Comparison of ENCODE assay signal across 12 cellular contexts in the genomic region with DNA sequence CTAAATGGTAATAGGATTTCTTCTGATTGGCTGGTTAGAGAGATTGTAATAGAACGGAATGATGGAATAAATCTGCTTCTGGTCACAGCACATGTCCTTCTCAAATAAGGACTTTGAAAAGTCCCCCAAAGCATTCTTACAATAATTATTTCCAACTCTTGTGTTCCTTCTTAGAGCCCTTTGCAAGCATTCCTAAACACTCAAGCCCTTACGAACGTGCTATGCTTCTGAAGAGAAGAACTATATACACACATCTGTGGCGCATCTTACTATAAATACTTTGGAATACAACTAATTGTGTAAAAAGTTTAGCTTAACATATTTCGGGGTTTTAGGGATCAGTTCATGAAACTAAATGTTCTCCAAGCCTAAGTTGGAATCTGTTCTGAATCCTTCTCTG. TPM values are rescaled to one million over a fixed set of nuclear protein-coding genes. Genes with fewer than 3 reads are reported as not detected.
DNase-seq lines count a peak whose midpoint lies in the region; ATAC-seq and TF ChIP-seq lines count a peak whose summit lies in the region.
"Had no signal": no experiment of that assay in that cellular context is flagged by ENCODE, and none has a peak within 500 bp of the region (broad histone marks: within the 10 kb centered on the region; RNA-seq: fewer than 3 reads in every experiment).

No MANE protein-coding gene starts in this region.

- peak; percentile 80 for DNase-seq in EH (ENCODE audit: low read depth)
- peak; percentile 62 for DNase-seq in fibroblast of villous mesenchyme (ENCODE audit: low read depth)
- DNase-seq in C1 segment of cervical spinal cord (lab: John Stamatoyannopoulos, UW) = no peak
- no peak for DNase-seq in activated effector memory CD4-positive, alpha-beta T cell treated with Interleukin-2 at 50 U/mL for 16 hours
- DNase-seq: activated CD4-positive, alpha-beta T cell treated with anti-CD3 and anti-CD28 coated beads for 1 hour; activated naive CD8-positive, alpha-beta T cell treated with anti-CD3 and anti-CD28 coated beads for 36 hours; GOT3; NCI-H1436 had no signal

- H3K27me3 ChIP-seq in skeletal muscle tissue (ENCODE audit: control insufficient read depth in 3 of 3, insufficient read depth in 3 of 3, low read length in 3 of 3) = no peaks in the 10 kb centered on the region

- no peak overlapping the region for H3K4me3 Mint-ChIP-seq in activated T-helper 17 cell treated with anti-CD3 and anti-CD28 coated beads, Interleukin-2, amount 50 U/mL, for 72 hours
- H3K4me3 Mint-ChIP-seq: activated naive CD8-positive, alpha-beta T cell treated with anti-CD3 and anti-CD28 coated beads for 36 hours had no signal

- H3K27ac Mint-ChIP-seq in activated T-helper 17 cell treated with anti-CD3 and anti-CD28 coated beads, Interleukin-2, amount 50 U/mL, for 72 hours = peak overlapping the region; percentile 7
- H3K27ac Mint-ChIP-seq: activated naive CD8-positive, alpha-beta T cell treated with anti-CD3 and anti-CD28 coated beads for 36 hours had no signal

- no peaks in the 10 kb centered on the region for H3K9me3 ChIP-seq in skeletal muscle tissue (ENCODE audit: control insufficient read depth in 3 of 3, low read length in 3 of 3)

- peak overlapping the region in 1 of 3 donors; percentile 35 for H3K9ac ChIP-seq in skeletal muscle tissue (ENCODE audit: low read depth in 1 of 3, low read length in 3 of 3)

- no peaks in the 10 kb centered on the region for H3K9me3 Mint-ChIP-seq in activated T-helper 17 cell treated with anti-CD3 and anti-CD28 coated beads, Interleukin-2, amount 50 U/mL, for 72 hours
- H3K9me3 Mint-ChIP-seq: activated naive CD8-positive, alpha-beta T cell treated with anti-CD3 and anti-CD28 coated beads for 36 hours had no signal

- no peaks in the 10 kb centered on the region for H3K36me3 Mint-ChIP-seq in activated T-helper 17 cell treated with anti-CD3 and anti-CD28 coated beads, Interleukin-2, amount 50 U/mL, for 72 hours (ENCODE audit: low read depth)
- H3K36me3 Mint-ChIP-seq: activated naive CD8-positive, alpha-beta T cell treated with anti-CD3 and anti-CD28 coated beads for 36 hours had no signal

- H3K4me1 Mint-ChIP-seq in activated T-helper 17 cell treated with anti-CD3 and anti-CD28 coated beads, Interleukin-2, amount 50 U/mL, for 72 hours = no peaks in the 10 kb centered on the region

- H3K4me1 ChIP-seq in skeletal muscle tissue (ENCODE audit: control insufficient read depth in 3 of 3, insufficient read depth in 3 of 3, low read length in 3 of 3) = peaks cover 0 to 13% (median 5%) of the 10 kb centered on the region in 3 donors

- TF ChIP-seq CTCF in fibroblast of villous mesenchyme (IDR thresholded peaks at IDR 0.05; ENCODE audit: insufficient read depth, low read depth, low read length) = no peak

- H3K27ac ChIP-seq in skeletal muscle tissue (ENCODE audit: low read depth, low read length) = peak overlapping the region; percentile 81

- H3K36me3 ChIP-seq in skeletal muscle tissue (ENCODE audit: control insufficient read depth in 3 of 3, insufficient read depth in 3 of 3, low read length in 3 of 3) = no peaks in the 10 kb centered on the region

- no peaks in the 10 kb centered on the region for H3K27me3 Mint-ChIP-seq in activated T-helper 17 cell treated with anti-CD3 and anti-CD28 coated beads, Interleukin-2, amount 50 U/mL, for 72 hours
- H3K27me3 Mint-ChIP-seq: activated naive CD8-positive, alpha-beta T cell treated with anti-CD3 and anti-CD28 coated beads for 36 hours had no signal

- ATAC-seq in activated T-helper 17 cell treated with anti-CD3 and anti-CD28 coated beads, Interleukin-2, amount 50 U/mL, for 72 hours (replicated peaks) = no peak
- ATAC-seq in HG03135 (IDR thresholded peaks at IDR 0.05; ENCODE audit: unreplicated experiment) (no peak), HG02588 (IDR thresholded peaks at IDR 0.05; ENCODE audit: unreplicated experiment) (no peak)

- H3K4me3 ChIP-seq in fibroblast of villous mesenchyme (ENCODE audit: low read depth, low read length) (no peak overlapping the region), skeletal muscle tissue (ENCODE audit: low read length in 3 of 3) (no peak overlapping the region)

RNA-seq across cellular contexts. Expression of a gene that starts 25.6 kb away (rescaled TPM):
- total RNA-seq in activated T-helper 17 cell treated with anti-CD3 and anti-CD28 coated beads, Interleukin-2, amount 50 U/mL, for 72 hours = 10 to 100 TPM in 1 of 2 donors, 1 to 10 TPM in 1; 8.9 to 13.8 TPM
- total RNA-seq in fibroblast of villous mesenchyme = 411 and 544 TPM in 2 replicates
- total RNA-seq in skeletal muscle tissue = 99.2 TPM

Comparison
In these comparisons a context has a peak if more than half of its experiments do, and no peak if none do; other contexts are left out.
1. DNase-seq: peak in EH (single experiment) and fibroblast of villous mesenchyme (single experiment); none in C1 segment of cervical spinal cord (0 of 14) and activated effector memory CD4-positive, alpha-beta T cell treated with Interleukin-2 at 50 U/mL for 16 hours (single experiment).